Comparison of ENCODE assay signal across 12 cellular contexts in the genomic region with DNA sequence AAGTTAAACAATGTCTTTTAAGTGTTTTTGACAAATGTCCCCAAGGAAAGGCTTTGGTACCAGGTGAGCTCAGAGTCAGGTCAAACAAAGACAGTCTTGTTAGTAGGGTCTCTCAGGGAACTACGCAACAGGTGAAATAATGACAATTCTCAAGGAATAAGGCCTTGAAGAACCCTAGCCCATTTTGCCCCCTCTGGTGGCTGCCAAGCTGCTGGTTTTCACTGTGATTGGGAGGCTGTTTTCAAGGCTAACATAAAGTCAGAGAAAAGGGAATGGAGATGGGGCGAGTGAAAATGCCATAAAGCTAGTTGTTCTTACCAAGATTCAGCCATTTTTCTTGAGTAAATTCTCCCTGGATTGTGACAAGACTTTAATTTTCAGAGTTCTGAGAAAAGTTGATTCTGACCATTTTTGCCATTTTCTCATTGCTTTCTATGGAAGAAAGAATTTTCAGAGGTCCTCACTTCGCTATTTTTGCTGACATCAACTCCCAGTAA. TPM values are rescaled to one million over a fixed set of nuclear protein-coding genes. Genes with fewer than 3 reads are reported as not detected.
DNase-seq lines count a peak whose midpoint lies in the region; ATAC-seq and TF ChIP-seq lines count a peak whose summit lies in the region.
"Had no signal": no experiment of that assay in that cellular context is flagged by ENCODE, and none has a peak within 500 bp of the region (broad histone marks: within the 10 kb centered on the region; RNA-seq: fewer than 3 reads in every experiment).

No MANE protein-coding gene starts in this region.

- no peak overlapping the region for H3K27ac ChIP-seq in CD8-positive, alpha-beta T cell (ENCODE audit: low read depth, low read length)
- H3K27ac ChIP-seq: vagina had no signal

- no peaks in the 10 kb centered on the region for H3K4me1 ChIP-seq in CD8-positive, alpha-beta T cell (ENCODE audit: insufficient read depth, low read length)
- H3K4me1 ChIP-seq: vagina had no signal

- H3K9me3 ChIP-seq in CD8-positive, alpha-beta T cell (ENCODE audit: low read length) = no peaks in the 10 kb centered on the region
- H3K9me3 ChIP-seq: vagina had no signal

- POLR2A ChIA-PET in CD8-positive, alpha-beta T cell (lab: Charles Lee) = interaction anchor here (0.7 to 1.0 kb wide), 2 partner anchors 96 to 102 kb away, joined by 3 read pairs; partner anchors contain the start of gene ING2

- H3K4me3 ChIP-seq in CD8-positive, alpha-beta T cell (ENCODE audit: low read depth, low read length) = no peak overlapping the region
- H3K4me3 ChIP-seq in H7 (ENCODE audit: insufficient read depth, low read depth, low read length) = no peak overlapping the region
- H3K4me3 ChIP-seq: vagina had no signal

- no peaks in the 10 kb centered on the region for H3K9me3 Mint-ChIP-seq in CD8-positive, alpha-beta T cell
- H3K9me3 Mint-ChIP-seq: T-helper 2 cell treated with Interferon-gamma antibody and Interleukin-4, amounts not matched to agents 5 μg/mL and 100 μg/mL, for 36 hours had no signal

- CTCF ChIA-PET in CD8-positive, alpha-beta T cell (lab: Charles Lee) = interaction anchor here (1.0 to 2.5 kb wide), 10 partner anchors 10 to 137 kb away, joined by 3 to 27 read pairs (median 4); no protein-coding TSS in a partner anchor

- no peaks in the 10 kb centered on the region for H3K4me1 Mint-ChIP-seq in CD8-positive, alpha-beta T cell (ENCODE audit: low read depth)

- no peaks in the 10 kb centered on the region for H3K36me3 Mint-ChIP-seq in CD8-positive, alpha-beta T cell

- intact Hi-C loops in CD8-positive, alpha-beta T cell (cut with DNase I, micrococcal nuclease) = no loop called here
- intact Hi-C loops in left ventricle myocardium superior (cut with micrococcal nuclease) (loop anchor here (10.0 kb wide), 1 partner anchor 125 kb away; no protein-coding TSS in a partner anchor), posterior vena cava (cut with DNase I) (loop anchor here (10.0 kb wide), 1 partner anchor 125 kb away; no protein-coding TSS in a partner anchor)

- no peak overlapping the region for H3K4me3 Mint-ChIP-seq in CD8-positive, alpha-beta T cell
- H3K4me3 Mint-ChIP-seq: T-helper 2 cell treated with Interferon-gamma antibody and Interleukin-4, amounts not matched to agents 5 μg/mL and 100 μg/mL, for 36 hours had no signal

- TF ChIP-seq CTCF in CD8-positive, alpha-beta T cell (IDR thresholded peaks at IDR 0.05) = peak; percentile 18

- no peaks in the 10 kb centered on the region for H3K27me3 ChIP-seq in CD8-positive, alpha-beta T cell (ENCODE audit: insufficient read depth, low read length)
- no peaks in the 10 kb centered on the region for H3K27me3 ChIP-seq in H7 (ENCODE audit: control insufficient read depth, insufficient read depth, low read length)
- H3K27me3 ChIP-seq: vagina had no signal

- no peaks in the 10 kb centered on the region for H3K27me3 Mint-ChIP-seq in CD8-positive, alpha-beta T cell (ENCODE audit: low read depth)

- peak in 2 of 7 experiments; percentile 13 to 30 for DNase-seq in CD8-positive, alpha-beta T cell
- DNase-seq in H7 = peak; percentile 60
- peak; percentile 28 for DNase-seq in UCSD-AML1 (lab: John Stamatoyannopoulos, UW; ENCODE audit: unreplicated experiment)
- peak; percentile 15 for DNase-seq in iPS DF 19.7 (ENCODE audit: low read depth, low spot score)
- DNase-seq in medulla oblongata (ENCODE audit: extremely low spot score) = no peak
- no peak for DNase-seq in left ventricle myocardium superior
- no peak for DNase-seq in posterior vena cava (ENCODE audit: low spot score)
- DNase-seq: anterior cingulate cortex, NCI-H1436 had no signal

- H3K27ac Mint-ChIP-seq in CD8-positive, alpha-beta T cell = no peak overlapping the region
- H3K27ac Mint-ChIP-seq: T-helper 2 cell treated with Interferon-gamma antibody and Interleukin-4, amounts not matched to agents 5 μg/mL and 100 μg/mL, for 36 hours had no signal

- no peak for ATAC-seq in CD8-positive, alpha-beta T cell
- no peak for ATAC-seq in HG03095 (IDR thresholded peaks at IDR 0.05; ENCODE audit: unreplicated experiment)
- no peak for ATAC-seq in left ventricle myocardium superior

- H3K36me3 ChIP-seq in CD8-positive, alpha-beta T cell (ENCODE audit: insufficient read depth, low read length) = no peaks in the 10 kb centered on the region
- H3K36me3 ChIP-seq in H7 (replicated peaks; ENCODE audit: control insufficient read depth, insufficient read depth, low read length) = no peaks in the 10 kb centered on the region
- H3K36me3 ChIP-seq: vagina had no signal

RNA-seq across cellular contexts. Expression of gene RWDD4, which starts 58.7 kb away (rescaled TPM):
- total RNA-seq in CD8-positive, alpha-beta T cell = 10 to 100 TPM in 1 of 2 experiments, 1 to 10 TPM in 1; 9.0 to 12.1 TPM
- total RNA-seq in H7 (2014; rRNA removed; shearing (Covaris generic)) = 20.5 and 29.1 TPM in 2 replicates
- total RNA-seq in left ventricle myocardium superior (17.9 TPM), posterior vena cava (10 to 100 TPM; 16.8 to 18.2 TPM)

RNA-seq across cellular contexts. Expression of gene TRAPPC11, which starts 58.9 kb away (rescaled TPM):
- 10 to 100 TPM; 14.7 to 22.1 TPM for total RNA-seq in CD8-positive, alpha-beta T cell
- total RNA-seq in H7 (2014; rRNA removed; shearing (Covaris generic)) = 27.1 and 43.0 TPM in 2 replicates
- total RNA-seq in left ventricle myocardium superior = 17.0 TPM
- total RNA-seq in posterior vena cava = 10 to 100 TPM; 35.1 to 36.7 TPM

Comparison
In these comparisons a context has a peak if more than half of its experiments do, and no peak if none do; other contexts are left out.
1. DNase-seq: peak in H7 (single experiment), UCSD-AML1 (single experiment) and iPS DF 19.7 (single experiment); none in medulla oblongata (single experiment), left ventricle myocardium superior (single experiment) and posterior vena cava (single experiment).
2. intact Hi-C loops: an anchor here in left ventricle myocardium superior (10.0 kb wide) and posterior vena cava (10.0 kb wide); none called in CD8-positive, alpha-beta T cell.